In genomic region chr1:204286323-204286714, GRCh38 we compare ENCODE assay signal across 10 cellular contexts.
DNase-seq lines count a peak whose midpoint lies in the region; ATAC-seq and TF ChIP-seq lines count a peak whose summit lies in the region.
"Had no signal": no experiment of that assay in that cellular context is flagged by ENCODE, and none has a peak within 500 bp of the region (broad histone marks: within the 10 kb centered on the region; RNA-seq: fewer than 3 reads in every experiment).

No MANE protein-coding gene starts in this region.

- CTCF ChIA-PET in activated CD4-positive, alpha-beta memory T cell treated with anti-CD3 and anti-CD28 coated beads, Interleukin-2, amount 10 ng/mL, durations not matched to agents 7 days and 5 days (lab: Charles Lee): no interaction called here

- H3K4me3 Mint-ChIP-seq in activated CD4-positive, alpha-beta memory T cell treated with anti-CD3 and anti-CD28 coated beads, Interleukin-2, amount 10 ng/mL, durations not matched to agents 7 days and 5 days: no peak overlapping the region

- H3K36me3 ChIP-seq in BE2C (no peaks in the 10 kb centered on the region), breast epithelium (no peaks in the 10 kb centered on the region), mucosa of stomach (ENCODE audit: control insufficient read depth, insufficient read depth, low read length) (no peaks in the 10 kb centered on the region)
- H3K36me3 ChIP-seq: tibial nerve had no signal

- H3K9me3 ChIP-seq in BE2C (no peaks in the 10 kb centered on the region), breast epithelium (no peaks in the 10 kb centered on the region), mucosa of stomach (ENCODE audit: control insufficient read depth, low read length) (no peaks in the 10 kb centered on the region)
- H3K9me3 ChIP-seq: tibial nerve had no signal

- H3K27ac Mint-ChIP-seq in activated CD4-positive, alpha-beta memory T cell treated with anti-CD3 and anti-CD28 coated beads, Interleukin-2, amount 10 ng/mL, durations not matched to agents 7 days and 5 days: no peak overlapping the region

- H3K4me1 Mint-ChIP-seq in activated CD4-positive, alpha-beta memory T cell treated with anti-CD3 and anti-CD28 coated beads, Interleukin-2, amount 10 ng/mL, durations not matched to agents 7 days and 5 days: peaks cover 20% of the 10 kb centered on the region

- intact Hi-C loops in breast epithelium (cut with DNase I; ENCODE audit: low total_unique reads): no loop called here

- peak overlapping the region; percentile 5 for H3K9ac ChIP-seq in mucosa of stomach (ENCODE audit: low read length)

- POLR2A ChIA-PET in activated CD4-positive, alpha-beta memory T cell treated with anti-CD3 and anti-CD28 coated beads, Interleukin-2, amount 10 ng/mL, durations not matched to agents 7 days and 5 days (lab: Charles Lee): no interaction called here

- no peak for TF ChIP-seq POLR2A in breast epithelium (IDR thresholded peaks at IDR 0.05)

- no peaks in the 10 kb centered on the region for H3K9me3 Mint-ChIP-seq in activated CD4-positive, alpha-beta memory T cell treated with anti-CD3 and anti-CD28 coated beads, Interleukin-2, amount 10 ng/mL, durations not matched to agents 7 days and 5 days

- peaks cover 32% of the 10 kb centered on the region for H3K4me1 ChIP-seq in BE2C
- H3K4me1 ChIP-seq in breast epithelium: peaks cover 0 to 14% of the 10 kb centered on the region in 2 donors
- peaks cover 67% of the 10 kb centered on the region for H3K4me1 ChIP-seq in mucosa of stomach (ENCODE audit: control insufficient read depth, insufficient read depth, low read length)

- no peaks in the 10 kb centered on the region for H3K27me3 ChIP-seq in BE2C
- H3K27me3 ChIP-seq in breast epithelium: no peaks in the 10 kb centered on the region
- no peaks in the 10 kb centered on the region for H3K27me3 ChIP-seq in mucosa of stomach (ENCODE audit: control insufficient read depth, insufficient read depth, low read length)

- DNase-seq in BE2C (no peak), DMS53 (lab: John Stamatoyannopoulos, UW) (peak; percentile 89), breast epithelium (ENCODE audit: low spot score in 2 of 2) (no peak), COLO829 (ENCODE audit: low spot score) (no peak)
- no peak for DNase-seq in stimulated activated CD4-positive, alpha-beta T cell treated with anti-CD3 and anti-CD28 coated beads, Interleukin-2, amount 100 ng/mL, for 48 hours
- DNase-seq in activated CD4-positive, alpha-beta memory T cell treated with anti-CD3 and anti-CD28 coated beads, Interleukin-2, amount 10 ng/mL, durations not matched to agents 7 days and 5 days: no peak
- DNase-seq: stimulated activated CD4-positive, alpha-beta T cell treated with anti-CD3 and anti-CD28 coated beads, Interleukin-4, amount 100 ng/mL, for 1 hour had no signal

- TF ChIP-seq CTCF in BE2C (IDR thresholded peaks at IDR 0.05; ENCODE audit: low read depth, low read length) (no peak), breast epithelium (IDR thresholded peaks at IDR 0.05) (no peak)

- H3K36me3 Mint-ChIP-seq in activated CD4-positive, alpha-beta memory T cell treated with anti-CD3 and anti-CD28 coated beads, Interleukin-2, amount 10 ng/mL, durations not matched to agents 7 days and 5 days (ENCODE audit: low read depth): no peaks in the 10 kb centered on the region

- peaks cover 30% of the 10 kb centered on the region for H3K27me3 Mint-ChIP-seq in activated CD4-positive, alpha-beta memory T cell treated with anti-CD3 and anti-CD28 coated beads, Interleukin-2, amount 10 ng/mL, durations not matched to agents 7 days and 5 days

- no peak for ATAC-seq in HG02798 (IDR thresholded peaks at IDR 0.05; ENCODE audit: poor library complexity, unreplicated experiment)

- H3K27ac ChIP-seq in breast epithelium: peak overlapping the region; percentile 90 to 95

- H3K4me3 ChIP-seq in BE2C (ENCODE audit: low read depth, low read length): peak overlapping the region; percentile 63
- peak overlapping the region in 2 of 3 donors; percentile 48 to 60 for H3K4me3 ChIP-seq in breast epithelium
- H3K4me3 ChIP-seq in mucosa of stomach (ENCODE audit: low read length): no peak overlapping the region
